In genomic region chr17:70168044-70168978, GRCh38 we compare ENCODE assay signal across 8 cellular contexts. TPM values are rescaled to one million over a fixed set of nuclear protein-coding genes. Genes with fewer than 3 reads are reported as not detected.
A peak's percentile ranks its signal among the peaks of the same experiment; 100 is the strongest.
DNase-seq lines count a peak whose midpoint lies in the region; ATAC-seq and TF ChIP-seq lines count a peak whose summit lies in the region.

No MANE protein-coding gene starts in this region.

- no peak overlapping the region for H3K23ac ChIP-seq in mesendoderm (ENCODE audit: low read length)

- no peak overlapping the region for H2BK15ac ChIP-seq in mesendoderm (replicated peaks; ENCODE audit: low read depth)

- H3K4me2 ChIP-seq in SU-DHL-6 (ENCODE audit: low read depth, low read length, poor library complexity, severe bottlenecking) (peak overlapping the region; percentile 65), mesendoderm (ENCODE audit: low read length) (peak overlapping the region; percentile 95)

- peak; percentile 75 to 78 for TF ChIP-seq CTCF in Caco-2 (IDR thresholded peaks at IDR 0.05; ENCODE audit: insufficient read depth in 1 of 2, low read depth in 1 of 2, low read length in 1 of 2, severe bottlenecking in 1 of 2, unreplicated experiment in 1 of 2)
- no peak for TF ChIP-seq CTCF in SU-DHL-6 (IDR thresholded peaks at IDR 0.05; ENCODE audit: insufficient read depth, low read length, poor library complexity, severe bottlenecking)

- H3K4me1 Mint-ChIP-seq in Caco-2 (ENCODE audit: low read depth, unreplicated experiment), result no peaks in the 10 kb centered on the region

- H4K8ac ChIP-seq in mesendoderm (ENCODE audit: low read depth, low read length), result no peak overlapping the region

- H3K27ac ChIP-seq in SU-DHL-6 (ENCODE audit: low read depth, low read length) (no peak overlapping the region), mesendoderm (ENCODE audit: low read depth, low read length) (no peak overlapping the region), thymus (ENCODE audit: low read depth) (peak overlapping the region; percentile 58)

- H3K4me3 ChIP-seq in Caco-2 (ENCODE audit: low read depth, low read length) (peak overlapping the region; percentile 41), SU-DHL-6 (ENCODE audit: insufficient read depth, low read length, poor library complexity, severe bottlenecking) (no peak overlapping the region), mesendoderm (ENCODE audit: low read length) (peak overlapping the region; percentile 47), thymus (ENCODE audit: low read length) (peak overlapping the region; percentile 51)

- DNase-seq in Caco-2 (peak; percentile 65 to 66), erythroblast (lab: John Stamatoyannopoulos, UW) (peak; percentile 9 to 13), mesendoderm (peak; percentile 83), COLO829 (ENCODE audit: low spot score) (no peak)

- peak; percentile 24 for ATAC-seq in GM19452 (IDR thresholded peaks at IDR 0.05; ENCODE audit: unreplicated experiment)

- H2BK120ac ChIP-seq in mesendoderm (ENCODE audit: low read depth, low read length), result no peak overlapping the region

- H3K4me3 Mint-ChIP-seq in Caco-2 (ENCODE audit: unreplicated experiment), result peak overlapping the region; percentile 95

- no peak for TF ChIP-seq POLR2A in erythroblast (IDR thresholded peaks at IDR 0.05; ENCODE audit: low read length)

- CTCF ChIA-PET in Caco-2 (lab: Charles Lee), result interaction anchor here (0.6 to 0.7 kb wide), 2 partner anchors 282 to 445 kb away, joined by 3 to 5 read pairs; no protein-coding TSS in a partner anchor

- intact Hi-C loops in Caco-2 (cut with micrococcal nuclease; ENCODE audit: unreplicated experiment), result loop anchor here (1.0 to 10.0 kb wide), 5 partner anchors 356 to 600 kb away; no protein-coding TSS in a partner anchor

- H3K4me1 ChIP-seq in Caco-2 (no peaks in the 10 kb centered on the region; the same call in 1 of the 2 replicates), mesendoderm (ENCODE audit: control insufficient read depth, low read depth, low read length) (no peaks in the 10 kb centered on the region), thymus (ENCODE audit: control insufficient read depth, insufficient read depth, low read length) (peaks cover 8% of the 10 kb centered on the region)

- no peaks in the 10 kb centered on the region for H4K20me1 ChIP-seq in SU-DHL-6 (ENCODE audit: low read depth, low read length)

- H3K79me1 ChIP-seq in mesendoderm (ENCODE audit: low read length), result no peaks in the 10 kb centered on the region

- H4K5ac ChIP-seq in mesendoderm (ENCODE audit: low read length), result no peak overlapping the region

- peak; percentile 12; the same call in 1 of the 2 replicates for TF ChIP-seq RAD21 in Ishikawa (IDR thresholded peaks at IDR 0.05; ENCODE audit: low read depth)

- H3K27me3 ChIP-seq in Caco-2 (replicated peaks; ENCODE audit: control insufficient read depth, insufficient read depth, low read length), result peaks cover 4% of the 10 kb centered on the region; the same call in 1 of the 2 replicates
- H3K27me3 ChIP-seq in SU-DHL-6 (ENCODE audit: low read length), result no peaks in the 10 kb centered on the region
- H3K27me3 ChIP-seq in mesendoderm (ENCODE audit: insufficient read depth, low read length, poor library complexity), result peaks cover 6% of the 10 kb centered on the region
- H3K27me3 ChIP-seq in thymus (ENCODE audit: control insufficient read depth, insufficient read depth), result peaks cover 22% of the 10 kb centered on the region

- H3K9me2 ChIP-seq in SU-DHL-6 (replicated peaks; ENCODE audit: insufficient read depth, low read length), result no peaks in the 10 kb centered on the region

- no TSS peak for BruUV-seq in Caco-2 (replicated peaks; lab: Mats Ljungman, UMichigan)

- no peaks in the 10 kb centered on the region for H3K9me3 ChIP-seq in Caco-2
- no peaks in the 10 kb centered on the region for H3K9me3 ChIP-seq in SU-DHL-6 (ENCODE audit: insufficient read depth, low read length)
- no peaks in the 10 kb centered on the region for H3K9me3 ChIP-seq in thymus (ENCODE audit: control insufficient read depth)

- H3K27me3 Mint-ChIP-seq in Caco-2 (ENCODE audit: insufficient read depth, unreplicated experiment), result peaks cover 14% of the 10 kb centered on the region

- no peaks in the 10 kb centered on the region for H3K36me3 Mint-ChIP-seq in Caco-2 (ENCODE audit: insufficient read depth, unreplicated experiment)

- H2BK5ac ChIP-seq in mesendoderm (ENCODE audit: low read length), result no peak overlapping the region

- H3F3A ChIP-seq in SU-DHL-6 (ENCODE audit: insufficient read depth), result no peaks in the 10 kb centered on the region

- H3K27ac Mint-ChIP-seq in Caco-2 (ENCODE audit: unreplicated experiment), result peak overlapping the region; percentile 50

- peak overlapping the region; percentile 21 for H3K18ac ChIP-seq in mesendoderm (ENCODE audit: low read length)

- H3K56ac ChIP-seq in mesendoderm (ENCODE audit: low read length), result peak overlapping the region; percentile 76

- H3K79me2 ChIP-seq in SU-DHL-6 (ENCODE audit: insufficient read depth, low read length) (no peaks in the 10 kb centered on the region), mesendoderm (ENCODE audit: control insufficient read depth, insufficient read depth, low read length) (no peaks in the 10 kb centered on the region)

- WGBS in mesendoderm (ENCODE audit: extremely low coverage, insufficient coverage, low lambda C conversion rate), result no CpG with 5 or more reads among the region's 45 CpGs
- 2% methylated on average over 45 of the region's 45 CpGs for WGBS in thymus

- TF ChIP-seq EP300 in Ishikawa (IDR thresholded peaks at IDR 0.05; ENCODE audit: borderline replicate concordance), result no peak

- H3K9me3 Mint-ChIP-seq in Caco-2 (ENCODE audit: unreplicated experiment), result no peaks in the 10 kb centered on the region

- H3K9ac ChIP-seq in SU-DHL-6 (ENCODE audit: low read length) (no peak overlapping the region), mesendoderm (ENCODE audit: low read length) (peak overlapping the region; percentile 75)

- peak overlapping the region; percentile 35 for H2AFZ ChIP-seq in SU-DHL-6 (ENCODE audit: low read depth, low read length, severe bottlenecking)

- no peaks in the 10 kb centered on the region for H3K36me3 ChIP-seq in Caco-2 (ENCODE audit: control insufficient read depth, insufficient read depth, low read length)
- H3K36me3 ChIP-seq in SU-DHL-6 (ENCODE audit: low read length), result no peaks in the 10 kb centered on the region
- no peaks in the 10 kb centered on the region for H3K36me3 ChIP-seq in mesendoderm (ENCODE audit: control insufficient read depth, insufficient read depth, low read length)
- no peaks in the 10 kb centered on the region for H3K36me3 ChIP-seq in thymus (ENCODE audit: control insufficient read depth, insufficient read depth)

- POLR2A ChIA-PET in Caco-2 (lab: Charles Lee), result interaction anchor here (0.6 kb wide), 1 partner anchor 343 kb away, joined by 3 read pairs; no protein-coding TSS in a partner anchor

- no peak overlapping the region for H2AK5ac ChIP-seq in mesendoderm (ENCODE audit: low read length)

- no peak overlapping the region for H3K4ac ChIP-seq in mesendoderm (ENCODE audit: low read depth, low read length)

TF ChIP-seq in Ishikawa, 13 proteins besides CTCF, POLR2A, EP300 and RAD21:
- TF ChIP-seq ZBTB7A (IDR thresholded peaks at IDR 0.05; ENCODE audit: low read depth), result no peak
- TF ChIP-seq TAF1 (IDR thresholded peaks at IDR 0.05; ENCODE audit: low read depth), result no peak
- TF ChIP-seq EGR1 (IDR thresholded peaks at IDR 0.05), result no peak
- TF ChIP-seq, protein P1, sequence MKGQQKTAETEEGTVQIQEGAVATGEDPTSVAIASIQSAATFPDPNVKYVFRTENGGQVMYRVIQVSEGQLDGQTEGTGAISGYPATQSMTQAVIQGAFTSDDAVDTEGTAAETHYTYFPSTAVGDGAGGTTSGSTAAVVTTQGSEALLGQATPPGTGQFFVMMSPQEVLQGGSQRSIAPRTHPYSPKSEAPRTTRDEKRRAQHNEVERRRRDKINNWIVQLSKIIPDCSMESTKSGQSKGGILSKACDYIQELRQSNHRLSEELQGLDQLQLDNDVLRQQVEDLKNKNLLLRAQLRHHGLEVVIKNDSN (IDR thresholded peaks at IDR 0.05), result no peak
- no peak for TF ChIP-seq CREB1 (IDR thresholded peaks at IDR 0.05; ENCODE audit: low read depth)
- TF ChIP-seq NFIC (IDR thresholded peaks at IDR 0.05), result no peak
- no peak for TF ChIP-seq TEAD4 (IDR thresholded peaks at IDR 0.05)
- TF ChIP-seq MAX (IDR thresholded peaks at IDR 0.05), result no peak
- TF ChIP-seq TCF12 (IDR thresholded peaks at IDR 0.05; ENCODE audit: low read depth), result no peak
- TF ChIP-seq, protein P2, sequence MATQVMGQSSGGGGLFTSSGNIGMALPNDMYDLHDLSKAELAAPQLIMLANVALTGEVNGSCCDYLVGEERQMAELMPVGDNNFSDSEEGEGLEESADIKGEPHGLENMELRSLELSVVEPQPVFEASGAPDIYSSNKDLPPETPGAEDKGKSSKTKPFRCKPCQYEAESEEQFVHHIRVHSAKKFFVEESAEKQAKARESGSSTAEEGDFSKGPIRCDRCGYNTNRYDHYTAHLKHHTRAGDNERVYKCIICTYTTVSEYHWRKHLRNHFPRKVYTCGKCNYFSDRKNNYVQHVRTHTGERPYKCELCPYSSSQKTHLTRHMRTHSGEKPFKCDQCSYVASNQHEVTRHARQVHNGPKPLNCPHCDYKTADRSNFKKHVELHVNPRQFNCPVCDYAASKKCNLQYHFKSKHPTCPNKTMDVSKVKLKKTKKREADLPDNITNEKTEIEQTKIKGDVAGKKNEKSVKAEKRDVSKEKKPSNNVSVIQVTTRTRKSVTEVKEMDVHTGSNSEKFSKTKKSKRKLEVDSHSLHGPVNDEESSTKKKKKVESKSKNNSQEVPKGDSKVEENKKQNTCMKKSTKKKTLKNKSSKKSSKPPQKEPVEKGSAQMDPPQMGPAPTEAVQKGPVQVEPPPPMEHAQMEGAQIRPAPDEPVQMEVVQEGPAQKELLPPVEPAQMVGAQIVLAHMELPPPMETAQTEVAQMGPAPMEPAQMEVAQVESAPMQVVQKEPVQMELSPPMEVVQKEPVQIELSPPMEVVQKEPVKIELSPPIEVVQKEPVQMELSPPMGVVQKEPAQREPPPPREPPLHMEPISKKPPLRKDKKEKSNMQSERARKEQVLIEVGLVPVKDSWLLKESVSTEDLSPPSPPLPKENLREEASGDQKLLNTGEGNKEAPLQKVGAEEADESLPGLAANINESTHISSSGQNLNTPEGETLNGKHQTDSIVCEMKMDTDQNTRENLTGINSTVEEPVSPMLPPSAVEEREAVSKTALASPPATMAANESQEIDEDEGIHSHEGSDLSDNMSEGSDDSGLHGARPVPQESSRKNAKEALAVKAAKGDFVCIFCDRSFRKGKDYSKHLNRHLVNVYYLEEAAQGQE (IDR thresholded peaks at IDR 0.05; ENCODE audit: low read depth), result no peak
- no peak for TF ChIP-seq YY1 (IDR thresholded peaks at IDR 0.05; ENCODE audit: low read depth)
- no peak for TF ChIP-seq CEBPB (IDR thresholded peaks at IDR 0.05)
- no peak for TF ChIP-seq FOXM1 (IDR thresholded peaks at IDR 0.05; ENCODE audit: borderline replicate concordance, low read depth)
TF ChIP-seq in Ishikawa: peak in this region for 0.

RNA-seq across cellular contexts. Expression of gene KCNJ2, which starts 1.0 kb away (rescaled TPM):
- 0.70 and 1.0 TPM in 2 replicates for total RNA-seq in Caco-2 (2022)
- polyA plus RNA-seq in mesendoderm (2013, experiment 1 of 2), result 0.29 TPM
- polyA plus RNA-seq in mesendoderm (2013, experiment 2 of 2), result 0.22 TPM
- 3.1 TPM for polyA plus RNA-seq in thymus
